ENCODE assay signal across 25 cellular contexts in genomic region chr4:173247316-173247715, GRCh38.
DNase-seq lines count a peak whose midpoint lies in the region; ATAC-seq, FAIRE-seq and TF ChIP-seq lines count a peak whose summit lies in the region.
"Had no signal": no experiment of that assay in that cellular context is flagged by ENCODE, and none has a peak within 500 bp of the region (broad histone marks: within the 10 kb centered on the region; RNA-seq: fewer than 3 reads in every experiment).

No MANE protein-coding gene starts in this region.

- TF ChIP-seq CTCF in OCI-LY3 (IDR thresholded peaks at IDR 0.05; ENCODE audit: low read depth, low read length), result no peak
- no peak for TF ChIP-seq CTCF in vagina (IDR thresholded peaks at IDR 0.05)

- H3K4me1 ChIP-seq in OCI-LY3 (ENCODE audit: low read length) (peaks cover 46% of the 10 kb centered on the region), vagina (peaks cover 5% of the 10 kb centered on the region)
- H3K4me1 ChIP-seq: adrenal gland, right atrium auricular region had no signal

- H4K20me1 ChIP-seq in OCI-LY3 (ENCODE audit: insufficient read depth, low read length), result no peaks in the 10 kb centered on the region

- intact Hi-C loops in vagina (cut with DNase I), result no loop called here

- ATAC-seq in GM21737 (IDR thresholded peaks at IDR 0.05; ENCODE audit: unreplicated experiment) (no peak), T-helper 17 cell (no peak)
- ATAC-seq: left cardiac atrium; naive thymus-derived CD8-positive, alpha-beta T cell; T-cell had no signal

- H3K27me3 ChIP-seq in OCI-LY3 (ENCODE audit: low read depth, low read length), result no peaks in the 10 kb centered on the region
- H3K27me3 ChIP-seq in vagina, result no peaks in the 10 kb centered on the region
- H3K27me3 ChIP-seq: adrenal gland, cardiac muscle cell, right atrium auricular region had no signal

- H3K27me3 Mint-ChIP-seq in T-helper 17 cell, result no peaks in the 10 kb centered on the region
- H3K27me3 Mint-ChIP-seq: memory B cell; naive thymus-derived CD8-positive, alpha-beta T cell; T-cell had no signal

- peaks cover 11% of the 10 kb centered on the region for H3K36me3 Mint-ChIP-seq in T-helper 17 cell (ENCODE audit: low read depth)

- 0 out of 2 replicates have a peak, but pooled peaks cover 3% of the 10 kb centered on the region for H3K79me2 ChIP-seq in OCI-LY3 (ENCODE audit: low read length)

- H2AFZ ChIP-seq in OCI-LY3 (ENCODE audit: low read depth, low read length), result no peak overlapping the region

- H3K4me3 ChIP-seq in OCI-LY3 (ENCODE audit: low read length) (no peak overlapping the region), vagina (no peak overlapping the region)
- H3K4me3 ChIP-seq: adrenal gland, cardiac muscle cell, HAP-1, right atrium auricular region had no signal

- H3K27ac ChIP-seq in OCI-LY3 (ENCODE audit: low read length) (no peak overlapping the region), vagina (no peak overlapping the region)
- H3K27ac ChIP-seq: adrenal gland, cardiac muscle cell, right atrium auricular region had no signal

- peak; percentile 49 for FAIRE-seq in islet of Langerhans (lab: Jason Lieb, UNC)
- FAIRE-seq: urothelium cell line had no signal

- DNase-seq in DMS 273 (lab: John Stamatoyannopoulos, UW; ENCODE audit: unreplicated experiment) (peak; percentile 87), NAMALWA (ENCODE audit: low spot score) (peak; percentile 60), vagina (ENCODE audit: extremely low spot score in 2 of 2) (no peak), amygdala (lab: John Stamatoyannopoulos, UW) (no peak), T-helper 17 cell (no peak)
- DNase-seq: activated gamma-delta T cell; adrenal gland; DMS53; foreskin fibroblast; KG1; left cardiac atrium; naive thymus-derived CD8-positive, alpha-beta T cell; NCI-H2029 treated with DMSO at 0.1 percent for 48 hours; NCI-H510A treated with DMSO at 0.1 percent for 48 hours; SHP77 treated with DMSO at 0.1 percent for 48 hours; stimulated activated CD8-positive, alpha-beta memory T cell treated with anti-CD3 and anti-CD28 coated beads, Interleukin-4, amount 100 ng/mL, for 48 hours; T-cell had no signal

- peaks cover 31% of the 10 kb centered on the region for H3K4me1 Mint-ChIP-seq in T-helper 17 cell

- H3K36me3 ChIP-seq in OCI-LY3 (replicated peaks; ENCODE audit: low read depth, low read length) (peaks cover 8% of the 10 kb centered on the region), vagina (no peaks in the 10 kb centered on the region)
- H3K36me3 ChIP-seq: adrenal gland, cardiac muscle cell, HAP-1, right atrium auricular region had no signal

- H3K9me3 ChIP-seq in OCI-LY3 (ENCODE audit: insufficient read depth, low read length), result no peaks in the 10 kb centered on the region
- H3K9me3 ChIP-seq in vagina, result no peaks in the 10 kb centered on the region
- no peaks in the 10 kb centered on the region for H3K9me3 ChIP-seq in T-helper 17 cell (ENCODE audit: control insufficient read depth, low read length, poor library complexity, severe bottlenecking)
- H3K9me3 ChIP-seq: adrenal gland, HAP-1, right atrium auricular region had no signal

- peak overlapping the region; percentile 65 for H3K4me2 ChIP-seq in OCI-LY3 (ENCODE audit: low read length)

- no peak for TF ChIP-seq POLR2A in vagina (IDR thresholded peaks at IDR 0.05)

- H3K9ac ChIP-seq in OCI-LY3 (ENCODE audit: low read length), result no peak overlapping the region

- no peak overlapping the region for H3K27ac Mint-ChIP-seq in T-helper 17 cell
- H3K27ac Mint-ChIP-seq: memory B cell; naive thymus-derived CD8-positive, alpha-beta T cell; T-cell had no signal

- no peak overlapping the region for H3K4me3 Mint-ChIP-seq in T-helper 17 cell
- H3K4me3 Mint-ChIP-seq: memory B cell; naive thymus-derived CD8-positive, alpha-beta T cell; T-cell had no signal

Comparison
In these comparisons a context has a peak if more than half of its experiments do, and no peak if none do; other contexts are left out.
1. DNase-seq: peak in DMS 273 (single experiment) and NAMALWA (single experiment); none in vagina (0 of 2), amygdala (0 of 56) and T-helper 17 cell (0 of 3).